11 cellular contexts compared by ENCODE assay signal in genomic region chr2:179354739-179355537, GRCh38.
DNase-seq lines count a peak whose midpoint lies in the region; ATAC-seq, FAIRE-seq and TF ChIP-seq lines count a peak whose summit lies in the region.
"Had no signal": no experiment of that assay in that cellular context is flagged by ENCODE, and none has a peak within 500 bp of the region (broad histone marks: within the 10 kb centered on the region; RNA-seq: fewer than 3 reads in every experiment).

No MANE protein-coding gene starts in this region.

- H3K4me2 ChIP-seq in HepG2 (ENCODE audit: low read depth, low read length), result no peak overlapping the region

- H3K4me1 ChIP-seq in HepG2 (ENCODE audit: insufficient read depth, low read length) (no peaks in the 10 kb centered on the region), ascending aorta (peaks cover 0 to 3% of the 10 kb centered on the region in 2 donors), gastrocnemius medialis (peaks cover 0 to 3% of the 10 kb centered on the region in 2 donors)

- H3K27ac ChIP-seq in HepG2 (ENCODE audit: extremely low read length, insufficient read depth, low read length) (no peak overlapping the region), ascending aorta (no peak overlapping the region), gastrocnemius medialis (no peak overlapping the region)

- POLR2A ChIA-PET in HepG2 (lab: Yijun Ruan, JAX), result no interaction called here

- TF ChIP-seq CTCF in AG10803 (conservative IDR thresholded peaks at IDR 0.05; ENCODE audit: low read length), result peak; percentile 51
- TF ChIP-seq CTCF in HFFc6 (IDR thresholded peaks at IDR 0.05), result peak; percentile 76
- TF ChIP-seq CTCF in HepG2 (CRISPR knock-in tag; IDR thresholded peaks at IDR 0.05), result peak; percentile 10; the same call in 1 of the 2 replicates
- peak in 1 of 3 experiments; percentile 31 for TF ChIP-seq CTCF in ascending aorta (IDR thresholded peaks at IDR 0.05)
- TF ChIP-seq CTCF in gastrocnemius medialis (IDR thresholded peaks at IDR 0.05 in 4 of 5, conservative IDR thresholded peaks at IDR 0.05 in 1 of 5), result peak in 1 of 5 experiments; percentile 12

- H3K36me3 ChIP-seq in HepG2 (replicated peaks in 1 of 2; ENCODE audit: control insufficient read depth in 1 of 2, insufficient read depth in 2 of 2, low read length in 2 of 2) (no peaks in the 10 kb centered on the region), ascending aorta (no peaks in the 10 kb centered on the region), gastrocnemius medialis (no peaks in the 10 kb centered on the region)

- in situ Hi-C loops in HepG2 (cut with HindIII; ENCODE audit: extremely low pct_ligation_motif_present, low pct_unique_long_range_greater_than_20kb), result no loop called here
- in situ Hi-C loops in gastrocnemius medialis (cut with MboI; ENCODE audit: low sequenced_read_pairs in 4 of 4), result no loop called here

- TF ChIP-seq EP300 in HepG2 (IDR thresholded peaks at IDR 0.05; ENCODE audit: low read depth in 2 of 2, low read length in 2 of 2) (no peak), HepG2 (CRISPR knock-in tag; IDR thresholded peaks at IDR 0.05; ENCODE audit: borderline replicate concordance) (no peak)

- peaks cover 2% of the 10 kb centered on the region for H3K27me3 Mint-ChIP-seq in HFFc6 (ENCODE audit: insufficient read depth)
- H3K27me3 Mint-ChIP-seq: central memory CD8-positive, alpha-beta T cell had no signal

- TF ChIP-seq POLR2A in HepG2 (IDR thresholded peaks at IDR 0.05; ENCODE audit: insufficient read depth in 1 of 2, low read depth in 2 of 2, low read length in 2 of 2) (no peak), gastrocnemius medialis (IDR thresholded peaks at IDR 0.05) (no peak)

- TF ChIP-seq RAD21 in HepG2 (CRISPR knock-in tag; IDR thresholded peaks at IDR 0.05), result no peak

- H4K20me1 ChIP-seq in HepG2 (ENCODE audit: insufficient read depth, low read length), result no peaks in the 10 kb centered on the region

- TSS peak; percentile 4 for BruUV-seq in HepG2 (replicated peaks; lab: Mats Ljungman, UMichigan)

- CTCF ChIA-PET in HepG2 (lab: Yijun Ruan, JAX; ENCODE audit: low intra/inter-chr PET ratio, low total read pairs), result no interaction called here

- H3K36me3 Mint-ChIP-seq in HFFc6 (ENCODE audit: low read depth), result no peaks in the 10 kb centered on the region

- H3K4me3 Mint-ChIP-seq in HFFc6, result no peak overlapping the region
- H3K4me3 Mint-ChIP-seq: central memory CD8-positive, alpha-beta T cell had no signal

- WGBS in HepG2 (ENCODE audit: low lambda C conversion rate), result 35% methylated on average over 1 of the region's 1 CpG

- H3K27me3 ChIP-seq in HepG2 (ENCODE audit: control insufficient read depth in 1 of 2, insufficient read depth in 2 of 2, low read length in 2 of 2) (no peaks in the 10 kb centered on the region), ascending aorta (no peaks in the 10 kb centered on the region), gastrocnemius medialis (no peaks in the 10 kb centered on the region)

- H3K9me3 Mint-ChIP-seq in HFFc6, result no peaks in the 10 kb centered on the region
- H3K9me3 Mint-ChIP-seq: central memory CD8-positive, alpha-beta T cell had no signal

- H3K9me3 ChIP-seq in HepG2 (ENCODE audit: low read length) (no peaks in the 10 kb centered on the region), ascending aorta (no peaks in the 10 kb centered on the region), gastrocnemius medialis (no peaks in the 10 kb centered on the region)

- H3K27ac Mint-ChIP-seq in HFFc6, result no peak overlapping the region

- no peak for DNase-seq in AG10803 (ENCODE audit: low read depth)
- no peak for DNase-seq in HFFc6
- peak; percentile 19 for DNase-seq in astrocyte of the hippocampus (ENCODE audit: low read depth, low spot score)
- no peak for DNase-seq in HepG2 (ENCODE audit: low spot score)
- DNase-seq in ascending aorta (ENCODE audit: low spot score in 2 of 2), result no peak
- DNase-seq in gastrocnemius medialis, result no peak
- no peak for DNase-seq in RPMI8226
- no peak for DNase-seq in activated effector memory CD4-positive, alpha-beta T cell treated with anti-CD3 and anti-CD28 coated beads, Interleukin-2, amount 50 U/mL, for 16 hours
- DNase-seq: KG1, T-helper 2 cell had no signal

- H3K79me2 ChIP-seq in HepG2 (ENCODE audit: insufficient read depth, low read length), result no peaks in the 10 kb centered on the region

- FAIRE-seq in HepG2 (lab: Jason Lieb, UNC), result no peak

- H3K4me3 ChIP-seq in AG10803 (ENCODE audit: low read length), result no peak overlapping the region
- H3K4me3 ChIP-seq in HepG2 (replicated peaks in 1 of 3; ENCODE audit: insufficient read depth in 1 of 3, low read depth in 2 of 3, low read length in 3 of 3), result no peak overlapping the region
- no peak overlapping the region for H3K4me3 ChIP-seq in ascending aorta
- no peak overlapping the region for H3K4me3 ChIP-seq in gastrocnemius medialis

- no peak overlapping the region for H2AFZ ChIP-seq in HepG2 (ENCODE audit: low read length)

- ATAC-seq in HepG2 (no peak), gastrocnemius medialis (no peak)

- H3K4me1 Mint-ChIP-seq in HFFc6 (ENCODE audit: low read depth), result no peaks in the 10 kb centered on the region
- H3K4me1 Mint-ChIP-seq: central memory CD8-positive, alpha-beta T cell had no signal

- H3K9ac ChIP-seq in HepG2 (ENCODE audit: insufficient read depth, low read depth, low read length), result no peak overlapping the region

- intact Hi-C loops in HepG2 (cut with micrococcal nuclease; ENCODE audit: unreplicated experiment) (no loop called here), ascending aorta (cut with DNase I) (no loop called here), gastrocnemius medialis (cut with DNase I; ENCODE audit: low total_unique reads) (no loop called here)

TF ChIP-seq in HepG2, 621 proteins besides CTCF, POLR2A, EP300 and RAD21:
- TF ChIP-seq ZNF337 (CRISPR knock-in tag; IDR thresholded peaks at IDR 0.05; ENCODE audit: borderline replicate concordance, low read depth) (no peak), MAFK (conservative IDR thresholded peaks at IDR 0.05 in 1 of 2, IDR thresholded peaks at IDR 0.05 in 1 of 2; ENCODE audit: low read length in 2 of 2) (peak; percentile 59 to 76; a peak in 3 of 4 replicates), LCORL (IDR thresholded peaks at IDR 0.05) (no peak), LCORL (CRISPR knock-in tag; IDR thresholded peaks at IDR 0.05) (no peak), STAG1 (CRISPR knock-in tag; IDR thresholded peaks at IDR 0.05) (peak; percentile 39), MAFF (IDR thresholded peaks at IDR 0.05; ENCODE audit: low read depth, low read length) (peak; percentile 55; the same call in 1 of the 2 replicates), PPARG (CRISPR knock-in tag; conservative IDR thresholded peaks at IDR 0.05) (0 out of 2 replicates have a peak, but pooled peaks have one; percentile 28), CEBPB (IDR thresholded peaks at IDR 0.05; ENCODE audit: borderline replicate concordance, low read depth, low read length) (peak; percentile 28; the same call in 1 of the 2 replicates), ZMAT5 (CRISPR knock-in tag; IDR thresholded peaks at IDR 0.05; ENCODE audit: borderline replicate concordance, low read depth) (no peak), SMC3 (IDR thresholded peaks at IDR 0.05; ENCODE audit: low read length) (peak; percentile 13; the same call in 1 of the 2 replicates)
TF ChIP-seq in HepG2: peak in this region for 6.
